ENCODE assay signal across 33 cellular contexts in the genomic region with DNA sequence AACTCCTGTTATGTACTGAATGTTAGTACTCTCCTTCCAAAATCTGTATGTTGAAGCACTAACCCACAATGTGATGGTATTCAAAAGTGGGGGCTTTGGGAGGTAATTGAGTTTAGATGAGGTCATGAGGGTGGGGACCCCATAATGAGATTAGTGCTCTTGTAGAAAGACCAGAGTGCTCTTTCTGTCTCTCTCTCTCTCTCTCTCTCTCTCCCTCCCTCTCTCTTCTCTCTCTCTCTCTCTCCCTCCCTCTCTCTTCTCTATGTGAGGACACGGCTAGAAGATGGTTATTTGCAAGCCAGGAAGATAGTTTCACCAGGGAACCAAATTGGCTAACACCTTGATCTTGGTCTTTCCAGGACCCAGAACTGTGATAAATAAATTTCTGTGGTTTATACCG.
"Had no signal": no experiment of that assay in that cellular context is flagged by ENCODE, and none has a peak within 500 bp of the region (broad histone marks: within the 10 kb centered on the region; RNA-seq: fewer than 3 reads in every experiment).

No MANE protein-coding gene starts in this region.

- DNase-seq: Karpas-422, Kasumi-1, MG63, MM.1S, MV-4-11, NCI-H1048, NCI-H1092, NCI-H1092 treated with DMSO at 0.1 percent for 48 hours, NCI-H1105, NCI-H1105 treated with DMSO at 0.1 percent for 48 hours, NCI-H1417, NCI-H1417 treated with DMSO at 0.1 percent for 48 hours, NCI-H1436, NCI-H1436 treated with DMSO at 0.1 percent for 48 hours, NCI-H146, NCI-H1694, NCI-H1694 treated with DMSO at 0.1 percent for 48 hours, NCI-H187, NCI-H187 treated with DMSO at 0.1 percent for 48 hours, NCI-H1930, NCI-H2029, NCI-H2029 treated with DMSO at 0.1 percent for 48 hours, NCI-H2081, NCI-H2081 treated with DMSO at 0.1 percent for 48 hours, NCI-H2107, NCI-H2171, NCI-H2171 treated with DMSO at 0.1 percent for 48 hours, NCI-H2227 treated with DMSO at 0.1 percent for 48 hours, NCI-H345, NCI-H446, NCI-H446 treated with DMSO at 0.1 percent for 48 hours, NCI-H510A had no signal

- H3K27ac ChIP-seq: KMS-11 had no signal

- H3K4me3 ChIP-seq: MG63 had no signal

- H3K27me3 ChIP-seq: MG63 had no signal

- H3K9me3 ChIP-seq: MG63 had no signal

- H3K9ac ChIP-seq: KMS-11 had no signal

- H3K4me2 ChIP-seq: KMS-11 had no signal

- H3K36me3 ChIP-seq: MG63 had no signal
